8 cellular contexts compared by ENCODE assay signal in genomic region chr14:35687335-35687939, GRCh38.
A peak's percentile ranks its signal among the peaks of the same experiment; 100 is the strongest.
DNase-seq lines count a peak whose midpoint lies in the region; ATAC-seq and TF ChIP-seq lines count a peak whose summit lies in the region.

No MANE protein-coding gene starts in this region.

- intact Hi-C loops in OCI-LY7 (cut with micrococcal nuclease; ENCODE audit: unreplicated experiment) (loop anchor here (1.0 to 5.0 kb wide), 3 partner anchors 155 to 265 kb away; partner anchors contain the start of gene INSM2), transverse colon (cut with DNase I; ENCODE audit: low total_unique reads) (no loop called here)

- no peaks in the 10 kb centered on the region for H3K9me3 Mint-ChIP-seq in central memory CD8-positive, alpha-beta T cell

- H2AFZ ChIP-seq in KMS-11 (ENCODE audit: low read depth) (no peak overlapping the region), OCI-LY7 (ENCODE audit: low read length) (no peak overlapping the region)

- no TSS peak for BruUV-seq in OCI-LY7 (replicated peaks; lab: Mats Ljungman, UMichigan)

- H3K4me2 ChIP-seq in KMS-11 (no peak overlapping the region), OCI-LY7 (ENCODE audit: low read length) (no peak overlapping the region)

- H3K4me1 ChIP-seq in KMS-11 (ENCODE audit: low read depth, poor library complexity, severe bottlenecking) (peaks cover 16% of the 10 kb centered on the region), OCI-LY7 (ENCODE audit: insufficient read depth, low read length, poor library complexity, severe bottlenecking) (no peaks in the 10 kb centered on the region), liver (ENCODE audit: control insufficient read depth in 4 of 4, insufficient read depth in 4 of 4, low read length in 3 of 4) (no peaks in the 10 kb centered on the region), transverse colon (no peaks in the 10 kb centered on the region)

- H3K27me3 Mint-ChIP-seq in central memory CD8-positive, alpha-beta T cell = no peaks in the 10 kb centered on the region

- POLR2A ChIA-PET in OCI-LY7 (lab: Charles Lee) = interaction anchor here (0.6 kb wide), 1 partner anchor 268 kb away, joined by 3 read pairs; no protein-coding TSS in a partner anchor

- H3K36me3 Mint-ChIP-seq in central memory CD8-positive, alpha-beta T cell (ENCODE audit: insufficient read depth) = peaks cover 23% of the 10 kb centered on the region

- H3K79me2 ChIP-seq in KMS-11 (ENCODE audit: insufficient read depth, low read depth) = no peaks in the 10 kb centered on the region
- H3K79me2 ChIP-seq in OCI-LY7 (ENCODE audit: insufficient read depth, low read depth, low read length) = no peaks in the 10 kb centered on the region

- TF ChIP-seq CTCF in GM13976 (IDR thresholded peaks at IDR 0.05; ENCODE audit: borderline replicate concordance, control extremely low read depth, extremely low read depth, insufficient read depth, missing control alignments) (peak; percentile 81), KMS-11 (conservative IDR thresholded peaks at IDR 0.05; ENCODE audit: low read depth, low read length) (peak; percentile 71), OCI-LY7 (conservative IDR thresholded peaks at IDR 0.05; ENCODE audit: low read length) (peak; percentile 99), liver (IDR thresholded peaks at IDR 0.05; ENCODE audit: low read depth, low read length, missing input control) (peak; percentile 70), transverse colon (IDR thresholded peaks at IDR 0.05) (peak; percentile 46 to 59 (median 50))

- H3K27ac ChIP-seq in KMS-11 = no peak overlapping the region
- no peak overlapping the region for H3K27ac ChIP-seq in OCI-LY7 (ENCODE audit: low read depth, low read length, poor library complexity, severe bottlenecking)
- no peak overlapping the region for H3K27ac ChIP-seq in liver (ENCODE audit: low read depth in 1 of 2, low read length in 2 of 2)
- no peak overlapping the region for H3K27ac ChIP-seq in transverse colon

- peak; percentile 66 for DNase-seq in Ammon's horn (ENCODE audit: low spot score)
- peak; percentile 25 for DNase-seq in GM13976 (ENCODE audit: low spot score)
- DNase-seq in OCI-LY7 (ENCODE audit: low spot score) = peak; percentile 69
- no peak for DNase-seq in central memory CD8-positive, alpha-beta T cell (ENCODE audit: low spot score in 2 of 2)
- DNase-seq in transverse colon = peak; percentile 15
- DNase-seq in MG63 = no peak

- H3K36me3 ChIP-seq in KMS-11 (ENCODE audit: insufficient read depth) = no peaks in the 10 kb centered on the region
- no peaks in the 10 kb centered on the region for H3K36me3 ChIP-seq in OCI-LY7 (ENCODE audit: insufficient read depth, low read length)
- H3K36me3 ChIP-seq in liver (ENCODE audit: control insufficient read depth in 4 of 4, insufficient read depth in 3 of 4, low read depth in 1 of 4, low read length in 3 of 4) = peaks cover 2 to 24% (median 18%) of the 10 kb centered on the region in 4 donors
- peaks cover 0 to 32% (median 14%) of the 10 kb centered on the region in 4 donors for H3K36me3 ChIP-seq in transverse colon
- no peaks in the 10 kb centered on the region for H3K36me3 ChIP-seq in MG63

- H3K27me3 ChIP-seq in KMS-11 (ENCODE audit: insufficient read depth, low read depth) (no peaks in the 10 kb centered on the region), liver (ENCODE audit: control insufficient read depth in 4 of 4, insufficient read depth in 4 of 4, low read length in 3 of 4) (no peaks in the 10 kb centered on the region), transverse colon (no peaks in the 10 kb centered on the region), MG63 (no peaks in the 10 kb centered on the region)

- peak; percentile 43 for ATAC-seq in central memory CD8-positive, alpha-beta T cell (replicated peaks; ENCODE audit: extremely low read depth, poor library complexity, severe bottlenecking)

- in situ Hi-C loops in GM13976 (cut with MboI; ENCODE audit: low sequenced_read_pairs, unreplicated experiment) = loop anchor here (10.0 kb wide), 2 partner anchors 253 to 543 kb away; no protein-coding TSS in a partner anchor
- in situ Hi-C loops in transverse colon (cut with MboI; ENCODE audit: low pct_ligation_motif_present in 1 of 4, low pct_unique_long_range_greater_than_20kb in 1 of 4, low sequenced_read_pairs in 3 of 4) = no loop called here

- CTCF ChIA-PET in OCI-LY7 (lab: Charles Lee; ENCODE audit: unreplicated experiment) = no interaction called here

- no peak overlapping the region for H3K9ac ChIP-seq in KMS-11
- no peak overlapping the region for H3K9ac ChIP-seq in liver (ENCODE audit: low read depth in 1 of 2, low read length in 2 of 2)

- no peak overlapping the region for H3K4me3 ChIP-seq in KMS-11 (IDR thresholded peaks at IDR 0.05; ENCODE audit: insufficient read depth, low read depth, low read length)
- no peak overlapping the region for H3K4me3 ChIP-seq in OCI-LY7 (ENCODE audit: low read depth, low read length, poor library complexity, severe bottlenecking)
- no peak overlapping the region for H3K4me3 ChIP-seq in liver (ENCODE audit: low read depth in 1 of 3, low read length in 3 of 3)
- no peak overlapping the region for H3K4me3 ChIP-seq in transverse colon
- H3K4me3 ChIP-seq in MG63 = no peak overlapping the region

- no peaks in the 10 kb centered on the region for H4K20me1 ChIP-seq in KMS-11 (ENCODE audit: insufficient read depth)
- H4K20me1 ChIP-seq in OCI-LY7 (ENCODE audit: insufficient read depth, low read length) = no peaks in the 10 kb centered on the region

- H3K4me1 Mint-ChIP-seq in central memory CD8-positive, alpha-beta T cell = peaks cover 9% of the 10 kb centered on the region

- 1% methylated on average over 1 of the region's 1 CpG for WGBS in liver
- 10 to 18% methylated on average over 1 of the region's 1 CpG for WGBS in transverse colon (ENCODE audit: low coverage in 1 of 2), 2 donors

- H3K9me3 ChIP-seq in OCI-LY7 (ENCODE audit: low read length) (no peaks in the 10 kb centered on the region), liver (ENCODE audit: control insufficient read depth in 4 of 4, low read length in 3 of 4) (no peaks in the 10 kb centered on the region), transverse colon (no peaks in the 10 kb centered on the region), MG63 (no peaks in the 10 kb centered on the region)

- TF ChIP-seq RAD21 in liver (IDR thresholded peaks at IDR 0.05) = peak; percentile 87 to 90

- H3K4me3 Mint-ChIP-seq in central memory CD8-positive, alpha-beta T cell = no peak overlapping the region

- H3K27ac Mint-ChIP-seq in central memory CD8-positive, alpha-beta T cell (ENCODE audit: low read depth) = no peak overlapping the region

- TF ChIP-seq POLR2A in transverse colon (IDR thresholded peaks at IDR 0.05) = no peak

- no peaks in the 10 kb centered on the region for H3K9me2 ChIP-seq in OCI-LY7 (ENCODE audit: insufficient read depth, low read length)

- no peak for TF ChIP-seq EP300 in transverse colon (IDR thresholded peaks at IDR 0.05; ENCODE audit: low read depth)

TF ChIP-seq in liver, 16 proteins besides CTCF, POLR2A, EP300 and RAD21 (continues in another document):
- TF ChIP-seq FOXA1 (IDR thresholded peaks at IDR 0.05) = no peak
- no peak for TF ChIP-seq REST (IDR thresholded peaks at IDR 0.05)
- no peak for TF ChIP-seq NR2F2 (IDR thresholded peaks at IDR 0.05)
- no peak for TF ChIP-seq GABPA (IDR thresholded peaks at IDR 0.05 in 1 of 2, conservative IDR thresholded peaks at IDR 0.05 in 1 of 2)
- TF ChIP-seq HNF4G (IDR thresholded peaks at IDR 0.05) = no peak
- TF ChIP-seq RXRA (IDR thresholded peaks at IDR 0.05) = no peak
- TF ChIP-seq ATF3 (IDR thresholded peaks at IDR 0.05) = no peak
- TF ChIP-seq ZBTB33 (IDR thresholded peaks at IDR 0.05) = no peak
- no peak for TF ChIP-seq SP1 (IDR thresholded peaks at IDR 0.05)
- TF ChIP-seq JUND (IDR thresholded peaks at IDR 0.05) = no peak
- no peak for TF ChIP-seq YY1 (IDR thresholded peaks at IDR 0.05)

Comparison
In these comparisons a context has a peak if more than half of its experiments do, and no peak if none do; other contexts are left out.
1. DNase-seq: peak in Ammon's horn (single experiment), GM13976 (single experiment), OCI-LY7 (single experiment) and transverse colon (single experiment); none in central memory CD8-positive, alpha-beta T cell (0 of 2) and MG63 (single experiment).
2. Peak in every context shown above with its lines, with median percentiles within 50 percentile points of each other: CTCF ChIP-seq.